ENCODE assay signal across 15 cellular contexts in genomic region chr17:49501496-49501895, GRCh38. TPM values are rescaled to one million over a fixed set of nuclear protein-coding genes. Genes with fewer than 3 reads are reported as not detected.
DNase-seq lines count a peak whose midpoint lies in the region; ATAC-seq, FAIRE-seq and TF ChIP-seq lines count a peak whose summit lies in the region.
"Had no signal": no experiment of that assay in that cellular context is flagged by ENCODE, and none has a peak within 500 bp of the region (broad histone marks: within the 10 kb centered on the region; RNA-seq: fewer than 3 reads in every experiment).

No MANE protein-coding gene starts in this region.

- peaks cover 61% of the 10 kb centered on the region for H3K27me3 Mint-ChIP-seq in MCF 10A (ENCODE audit: insufficient read depth, unreplicated experiment)

- no TSS peak for BruUV-seq in HepG2 (replicated peaks; lab: Mats Ljungman, UMichigan)
- BruUV-seq in MCF 10A (replicated peaks; lab: Mats Ljungman, UMichigan) = no TSS peak
- BruUV-seq in PC-9 (replicated peaks; lab: Mats Ljungman, UMichigan) = no TSS peak

- intact Hi-C loops in HepG2 (cut with micrococcal nuclease; ENCODE audit: unreplicated experiment) = no loop called here
- intact Hi-C loops in right lobe of liver (cut with DNase I) = loop anchor here in 1 of 2 donors (5.0 kb wide), 1 partner anchor 51 kb away; no protein-coding TSS in a partner anchor
- intact Hi-C loops in MCF 10A (cut with micrococcal nuclease) = no loop called here
- intact Hi-C loops in PC-9 (cut with micrococcal nuclease; ENCODE audit: unreplicated experiment) = no loop called here

- peaks cover 31% of the 10 kb centered on the region for H3K4me1 ChIP-seq in HepG2 (ENCODE audit: insufficient read depth, low read length)
- H3K4me1 ChIP-seq in right lobe of liver = peaks cover 0 to 13% (median 0%) of the 10 kb centered on the region in 4 donors
- H3K4me1 ChIP-seq in PC-9 (replicated peaks; ENCODE audit: insufficient read depth) = no peaks in the 10 kb centered on the region

- H3K9me3 ChIP-seq in HepG2 (ENCODE audit: low read length) (no peaks in the 10 kb centered on the region), right lobe of liver (no peaks in the 10 kb centered on the region), PC-9 (ENCODE audit: insufficient read depth, low read depth) (no peaks in the 10 kb centered on the region)

- H3K9ac ChIP-seq in HepG2 (ENCODE audit: insufficient read depth, low read depth, low read length) = no peak overlapping the region

- TF ChIP-seq POLR2A in HepG2 (IDR thresholded peaks at IDR 0.05; ENCODE audit: insufficient read depth in 1 of 2, low read depth in 2 of 2, low read length in 2 of 2) (no peak), right lobe of liver (IDR thresholded peaks at IDR 0.05) (no peak)

- H3K4me1 Mint-ChIP-seq in MCF 10A (ENCODE audit: insufficient read depth, unreplicated experiment) = peaks cover 18% of the 10 kb centered on the region

- H3K9me2 ChIP-seq in PC-9 (ENCODE audit: insufficient read depth) = no peaks in the 10 kb centered on the region

- no peaks in the 10 kb centered on the region for H3K79me2 ChIP-seq in HepG2 (ENCODE audit: insufficient read depth, low read length)
- H3K79me2 ChIP-seq in PC-9 (ENCODE audit: low read depth) = no peaks in the 10 kb centered on the region

- no peaks in the 10 kb centered on the region for H3K36me3 ChIP-seq in HepG2 (replicated peaks in 1 of 2; ENCODE audit: control insufficient read depth in 1 of 2, insufficient read depth in 2 of 2, low read length in 2 of 2)
- no peaks in the 10 kb centered on the region for H3K36me3 ChIP-seq in right lobe of liver
- no peaks in the 10 kb centered on the region for H3K36me3 ChIP-seq in PC-9 (ENCODE audit: low read depth)

- H2AFZ ChIP-seq in HepG2 (ENCODE audit: low read length) = no peak overlapping the region
- H2AFZ ChIP-seq in PC-9 = no peak overlapping the region

- H3K4me3 ChIP-seq in HepG2 (replicated peaks in 1 of 3; ENCODE audit: insufficient read depth in 1 of 3, low read depth in 2 of 3, low read length in 3 of 3) = no peak overlapping the region
- H3K4me3 ChIP-seq in right lobe of liver = no peak overlapping the region
- H3K4me3 ChIP-seq in PC-9 = no peak overlapping the region

- FAIRE-seq in HepG2 (lab: Jason Lieb, UNC) = no peak

- no peak for TF ChIP-seq CTCF in HepG2 (CRISPR knock-in tag; IDR thresholded peaks at IDR 0.05)
- no peak for TF ChIP-seq CTCF in right lobe of liver (IDR thresholded peaks at IDR 0.05)
- no peak for TF ChIP-seq CTCF in MCF 10A (IDR thresholded peaks at IDR 0.05; ENCODE audit: unreplicated experiment)
- no peak for TF ChIP-seq CTCF in PC-9 (conservative IDR thresholded peaks at IDR 0.05)

- TF ChIP-seq RAD21 in HepG2 (CRISPR knock-in tag; IDR thresholded peaks at IDR 0.05) = no peak

- POLR2A ChIA-PET in HepG2 (lab: Yijun Ruan, JAX) (interaction anchor here (1.5 kb wide), 1 partner anchor 13 kb away, joined by 5 read pairs; no protein-coding TSS in a partner anchor), MCF 10A (lab: Yijun Ruan, JAX) (interaction anchor here (0.6 to 1.9 kb wide), 7 partner anchors 10 to 385 kb away, joined by 3 to 10 read pairs (median 4); no protein-coding TSS in a partner anchor), PC-9 (lab: Charles Lee; ENCODE audit: unreplicated experiment) (no interaction called here)

- ATAC-seq in HepG2 = no peak
- ATAC-seq in right lobe of liver = no peak
- peak; percentile 59 for ATAC-seq in esophagus mucosa
- ATAC-seq in HG02678 (IDR thresholded peaks at IDR 0.05; ENCODE audit: unreplicated experiment) = no peak
- no peak for ATAC-seq in GM19397 (IDR thresholded peaks at IDR 0.05; ENCODE audit: unreplicated experiment)

- CTCF ChIA-PET in HepG2 (lab: Yijun Ruan, JAX; ENCODE audit: low intra/inter-chr PET ratio, low total read pairs) (no interaction called here), MCF 10A (lab: Yijun Ruan, JAX) (interaction anchor here (0.5 to 2.0 kb wide), 7 partner anchors 22 to 222 kb away, joined by 3 to 20 read pairs (median 5); no protein-coding TSS in a partner anchor), PC-9 (lab: Charles Lee) (interaction anchor here (0.6 kb wide), 1 partner anchor 560 kb away, joined by 5 read pairs; no protein-coding TSS in a partner anchor)

- H3K4me3 Mint-ChIP-seq in MCF 10A (ENCODE audit: unreplicated experiment) = no peak overlapping the region

- peak; percentile 33 for DNase-seq in HepG2 (ENCODE audit: low spot score)
- DNase-seq in right lobe of liver = no peak
- DNase-seq in MCF 10A (ENCODE audit: unreplicated experiment) = peak; percentile 87
- DNase-seq in PC-9 = no peak
- DNase-seq: ACHN, AML-193, COR-L47, EL, H7, KG1, NCI-H146, SW 1271 had no signal

- H3K4me2 ChIP-seq in HepG2 (ENCODE audit: low read depth, low read length) (no peak overlapping the region), PC-9 (no peak overlapping the region)

- in situ Hi-C loops in HepG2 (cut with HindIII; ENCODE audit: extremely low pct_ligation_motif_present, low pct_unique_long_range_greater_than_20kb) = no loop called here

- TF ChIP-seq EP300 in HepG2 (IDR thresholded peaks at IDR 0.05; ENCODE audit: low read depth in 2 of 2, low read length in 2 of 2) (no peak), HepG2 (CRISPR knock-in tag; IDR thresholded peaks at IDR 0.05; ENCODE audit: borderline replicate concordance) (no peak)

- H3K27ac ChIP-seq in HepG2 (ENCODE audit: extremely low read length, insufficient read depth, low read length) = no peak overlapping the region
- no peak overlapping the region for H3K27ac ChIP-seq in right lobe of liver
- no peak overlapping the region for H3K27ac ChIP-seq in PC-9

- no peaks in the 10 kb centered on the region for H3F3A ChIP-seq in PC-9 (ENCODE audit: insufficient read depth, low read depth)

- H4K20me1 ChIP-seq in HepG2 (ENCODE audit: insufficient read depth, low read length) = no peaks in the 10 kb centered on the region
- H4K20me1 ChIP-seq in PC-9 (ENCODE audit: insufficient read depth) = no peaks in the 10 kb centered on the region

- H3K9me3 Mint-ChIP-seq in MCF 10A (ENCODE audit: unreplicated experiment) = no peaks in the 10 kb centered on the region

- H3K27ac Mint-ChIP-seq in MCF 10A (ENCODE audit: low read depth, unreplicated experiment) = no peak overlapping the region

- WGBS in HepG2 (ENCODE audit: low lambda C conversion rate) = 13% methylated on average over 3 of the region's 3 CpGs
- 0% methylated on average over 1 of the region's 3 CpGs for WGBS in right lobe of liver (ENCODE audit: insufficient coverage, low coverage, low lambda C conversion rate, missing lambda C conversion rate)

- H3K27me3 ChIP-seq in HepG2 (ENCODE audit: control insufficient read depth in 1 of 2, insufficient read depth in 2 of 2, low read length in 2 of 2) (peaks cover 18 to 75% of the 10 kb centered on the region in 2 experiments; a peak in 4 of 5 replicates), right lobe of liver (peaks cover 5 to 18% of the 10 kb centered on the region in 2 donors), PC-9 (ENCODE audit: insufficient read depth, low read depth) (peaks cover 44% of the 10 kb centered on the region)

- H3K36me3 Mint-ChIP-seq in MCF 10A (ENCODE audit: insufficient read depth, unreplicated experiment) = no peaks in the 10 kb centered on the region

TF ChIP-seq in HepG2, 621 proteins besides CTCF, POLR2A, EP300 and RAD21 (continues in another document):
- 0 out of 2 replicates have a peak, but pooled peaks have one; percentile 5 for TF ChIP-seq BHLHE40 (IDR thresholded peaks at IDR 0.05; ENCODE audit: low read length)
- TF ChIP-seq RXRA (CRISPR knock-in tag; IDR thresholded peaks at IDR 0.05) = peak; percentile 33; the same call in 1 of the 2 replicates

RNA-seq across cellular contexts. Expression of gene NGFR, which starts 6.4 kb away (rescaled TPM):
- total RNA-seq in HepG2 (2016; rRNA removed; fragmentation: Illumina TruSeq; extraction: Trizol) = 0.41 and 1.1 TPM in 2 replicates
- total RNA-seq in HepG2 (2016; cell fraction: cytosol; rRNA removed; fragmentation: Illumina TruSeq; extraction: Trizol; ENCODE audit: low read depth) = 0.10 TPM in 1 of 2 replicates, not detected in the other
- total RNA-seq in HepG2 (2016; cell fraction: insoluble cytoplasmic fraction; rRNA removed; fragmentation: Illumina TruSeq; extraction: Trizol) = 0.30 and 1.4 TPM in 2 replicates
- 0.21 and 0.40 TPM in 2 replicates for total RNA-seq in HepG2 (2016; cell fraction: membrane; rRNA removed; fragmentation: Illumina TruSeq; extraction: Trizol)
- 1.3 and 1.6 TPM in 2 replicates for total RNA-seq in HepG2 (2016; cell fraction: nucleus; rRNA removed; fragmentation: Illumina TruSeq; extraction: Trizol)
- 1.8 and 2.7 TPM in 2 replicates for polyA plus RNA-seq in HepG2 (2011; rRNA removed)
- polyA plus RNA-seq in HepG2 (2011; cell fraction: cytosol; rRNA removed) = 1.9 and 2.8 TPM in 2 replicates
- 1.5 and 2.5 TPM in 2 replicates for polyA plus RNA-seq in HepG2 (2011; cell fraction: nucleus; rRNA removed)
- polyA plus RNA-seq in HepG2 (2012) = 0.27 and 1.0 TPM in 2 replicates
- 0.11 and 0.15 TPM in 2 replicates for polyA plus RNA-seq in HepG2 (2016; cell fraction: cytosol; fragmentation: Illumina TruSeq; extraction: Trizol; ENCODE audit: low read depth)
- polyA plus RNA-seq in HepG2 (2016; cell fraction: insoluble cytoplasmic fraction; fragmentation: Illumina TruSeq; extraction: Trizol; ENCODE audit: low read depth) = 0.46 and 0.72 TPM in 2 replicates
- 0.15 and 0.29 TPM in 2 replicates for polyA plus RNA-seq in HepG2 (2016; cell fraction: membrane; fragmentation: Illumina TruSeq; extraction: Trizol; ENCODE audit: low read depth)
- 4.1 and 4.2 TPM in 2 replicates for polyA plus RNA-seq in HepG2 (2016; cell fraction: nucleus; fragmentation: Illumina TruSeq; extraction: Trizol; ENCODE audit: insufficient read depth, low read depth)
- polyA minus RNA-seq in HepG2 (2011; rRNA and poly(A)+ RNA removed; ENCODE audit: low replicate concordance) = 0.07 and 4.0 TPM in 2 replicates
- polyA minus RNA-seq in HepG2 (2011; cell fraction: cytosol; rRNA and poly(A)+ RNA removed) = 1.2 and 1.3 TPM in 2 replicates
- polyA minus RNA-seq in HepG2 (2011; cell fraction: nucleus; rRNA and poly(A)+ RNA removed) = 0.39 and 0.62 TPM in 2 replicates
- total RNA-seq in right lobe of liver = 1 to 10 TPM; 3.1 to 9.4 (median 6.8) TPM
- 0.22 and 0.26 TPM in 2 replicates for total RNA-seq in MCF 10A (2022)
- 6.5 TPM for total RNA-seq in esophagus mucosa
- total RNA-seq in PC-9 (2021) = 0.11 TPM in 1 of 2 replicates, not detected in the other

Comparison
In these comparisons a context has a peak if more than half of its experiments do, and no peak if none do; other contexts are left out.
1. DNase-seq: peak in HepG2 (single experiment) and MCF 10A (single experiment); none in right lobe of liver (0 of 3) and PC-9 (0 of 2).